ENCODE assay signal across 16 cellular contexts in genomic region chr16:7364054-7364407, GRCh38. TPM values are rescaled to one million over a fixed set of nuclear protein-coding genes. Genes with fewer than 3 reads are reported as not detected.
"Had no signal": no experiment of that assay in that cellular context is flagged by ENCODE, and none has a peak within 500 bp of the region (broad histone marks: within the 10 kb centered on the region; RNA-seq: fewer than 3 reads in every experiment).

No MANE protein-coding gene starts in this region.

- H3K4me3 ChIP-seq: lower lobe of right lung, smooth muscle cell had no signal

- H2AFZ ChIP-seq: parathyroid adenoma had no signal

- H3K27ac Mint-ChIP-seq: activated CD4-positive, alpha-beta T cell treated with anti-CD3 and anti-CD28 coated beads, Interleukin-2, amount 10 ng/mL, durations not matched to agents 24 days and 14 days; activated CD8-positive, alpha-beta T cell treated with anti-CD3 and anti-CD28 coated beads, Interleukin-2, amount 10 ng/mL, durations not matched to agents 7 days and 5 days; activated naive CD4-positive, alpha-beta T cell treated with anti-CD3 and anti-CD28 coated beads, Interleukin-2, amount 50 U/mL, for 24 hours; immature natural killer cell; type B pancreatic cell had no signal

- H3K9me3 Mint-ChIP-seq: neural crest cell, type B pancreatic cell had no signal

- H3K36me3 Mint-ChIP-seq: activated naive CD4-positive, alpha-beta T cell treated with anti-CD3 and anti-CD28 coated beads, Interleukin-2, amount 50 U/mL, for 24 hours; immature natural killer cell; type B pancreatic cell had no signal

- H3K27ac ChIP-seq: lower lobe of right lung, parathyroid adenoma had no signal

- H3K4me2 ChIP-seq: smooth muscle cell had no signal

- H3K4me3 Mint-ChIP-seq: activated CD4-positive, alpha-beta T cell treated with anti-CD3 and anti-CD28 coated beads, Interleukin-2, amount 10 ng/mL, durations not matched to agents 24 days and 14 days; activated CD8-positive, alpha-beta T cell treated with anti-CD3 and anti-CD28 coated beads, Interleukin-2, amount 10 ng/mL, durations not matched to agents 7 days and 5 days; activated naive CD4-positive, alpha-beta T cell treated with anti-CD3 and anti-CD28 coated beads, Interleukin-2, amount 50 U/mL, for 24 hours; immature natural killer cell; neural crest cell; stimulated activated naive CD8-positive, alpha-beta T cell treated with anti-CD3 and anti-CD28 coated beads, Interleukin-15, amount 100 ng/mL, for 72 hours; type B pancreatic cell had no signal

- H3K27me3 Mint-ChIP-seq: activated CD4-positive, alpha-beta T cell treated with anti-CD3 and anti-CD28 coated beads, Interleukin-2, amount 10 ng/mL, durations not matched to agents 24 days and 14 days; activated naive CD4-positive, alpha-beta T cell treated with anti-CD3 and anti-CD28 coated beads, Interleukin-2, amount 50 U/mL, for 24 hours; stimulated activated naive CD8-positive, alpha-beta T cell treated with anti-CD3 and anti-CD28 coated beads, Interleukin-15, amount 100 ng/mL, for 72 hours; type B pancreatic cell had no signal

- H3K79me2 ChIP-seq: parathyroid adenoma had no signal

- H3K9me3 ChIP-seq: lower lobe of right lung had no signal

- H3K9ac ChIP-seq: parathyroid adenoma had no signal

- H3K36me3 ChIP-seq: lower lobe of right lung had no signal

- H3K4me1 Mint-ChIP-seq: activated CD4-positive, alpha-beta T cell treated with anti-CD3 and anti-CD28 coated beads, Interleukin-2, amount 10 ng/mL, durations not matched to agents 24 days and 14 days; activated naive CD4-positive, alpha-beta T cell treated with anti-CD3 and anti-CD28 coated beads, Interleukin-2, amount 50 U/mL, for 24 hours; immature natural killer cell; neural crest cell; stimulated activated naive CD8-positive, alpha-beta T cell treated with anti-CD3 and anti-CD28 coated beads, Interleukin-15, amount 100 ng/mL, for 72 hours had no signal

- H3K4me1 ChIP-seq: lower lobe of right lung, parathyroid adenoma had no signal

- DNase-seq: activated CD4-positive, alpha-beta T cell treated with anti-CD3 and anti-CD28 coated beads, Interleukin-2, amount 10 ng/mL, durations not matched to agents 24 days and 14 days; activated CD4-positive, CD25-positive, alpha-beta regulatory T cell; activated CD8-positive, alpha-beta memory T cell treated with anti-CD3 and anti-CD28 coated beads, Interleukin-2, amount 50 U/mL, for 4 hours; activated CD8-positive, alpha-beta T cell treated with anti-CD3 and anti-CD28 coated beads, Interleukin-2, amount 10 ng/mL, durations not matched to agents 7 days and 5 days; activated effector memory CD4-positive, alpha-beta T cell treated with anti-CD3 and anti-CD28 coated beads, Interleukin-2, amount 50 U/mL, for 16 hours; activated T-cell treated with anti-CD3 and anti-CD28 coated beads, Interleukin-2, amount 50 U/mL, for 48 hours; immature natural killer cell; lower lobe of right lung; midbrain; stimulated activated naive CD8-positive, alpha-beta T cell treated with anti-CD3 and anti-CD28 coated beads, Interleukin-15, amount 100 ng/mL, for 72 hours had no signal

- ATAC-seq: activated CD8-positive, alpha-beta T cell treated with anti-CD3 and anti-CD28 coated beads, Interleukin-2, amount 10 ng/mL, durations not matched to agents 7 days and 5 days; esophagus mucosa; lower lobe of right lung; stimulated activated naive CD8-positive, alpha-beta T cell treated with anti-CD3 and anti-CD28 coated beads, Interleukin-15, amount 100 ng/mL, for 72 hours had no signal

RNA-seq across cellular contexts. Expression of gene RBFOX1, which starts 31.4 kb away (rescaled TPM):
- total RNA-seq: activated CD4-positive, alpha-beta T cell treated with anti-CD3 and anti-CD28 coated beads, Interleukin-2, amount 10 ng/mL, durations not matched to agents 24 days and 14 days; activated CD8-positive, alpha-beta T cell treated with anti-CD3 and anti-CD28 coated beads, Interleukin-2, amount 10 ng/mL, durations not matched to agents 7 days and 5 days; esophagus mucosa; lower lobe of right lung; smooth muscle cell had no signal
- polyA plus RNA-seq: immature natural killer cell, smooth muscle cell had no signal
